In the genomic region with DNA sequence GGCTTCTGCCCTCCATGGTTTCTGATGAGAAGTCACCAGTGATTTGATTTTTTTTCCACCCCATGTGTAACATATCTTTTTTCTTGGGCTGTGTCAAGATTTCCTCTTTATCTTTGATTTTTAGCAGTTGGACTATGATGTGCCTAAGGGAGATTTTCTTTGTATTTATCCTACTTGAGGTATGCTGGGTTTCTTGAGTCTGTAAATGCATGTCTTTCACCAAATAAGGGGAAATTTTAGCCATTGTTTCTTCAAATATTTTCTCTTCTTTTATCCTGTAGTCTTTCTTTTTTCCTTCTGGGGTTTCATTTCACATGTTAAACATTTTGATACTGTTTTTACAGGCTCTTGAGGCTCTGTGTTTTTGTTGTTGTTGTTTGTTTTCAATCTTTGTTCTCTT, we compare ENCODE assay signal across 16 cellular contexts. TPM values are rescaled to one million over a fixed set of nuclear protein-coding genes. Genes with fewer than 3 reads are reported as not detected.
A peak's percentile ranks its signal among the peaks of the same experiment; 100 is the strongest.
DNase-seq lines count a peak whose midpoint lies in the region; ATAC-seq and TF ChIP-seq lines count a peak whose summit lies in the region.
"Had no signal": no experiment of that assay in that cellular context is flagged by ENCODE, and none has a peak within 500 bp of the region (broad histone marks: within the 10 kb centered on the region; RNA-seq: fewer than 3 reads in every experiment).

No MANE protein-coding gene starts in this region.

- TF ChIP-seq CTCF in CD14-positive monocyte (IDR thresholded peaks at IDR 0.05), result no peak
- TF ChIP-seq CTCF in HEK293 (tag by site-specific recombination; IDR thresholded peaks at IDR 0.05), result no peak
- no peak for TF ChIP-seq CTCF in neutrophil (IDR thresholded peaks at IDR 0.05)

- H3K27ac ChIP-seq in HEK293 (ENCODE audit: extremely low read depth, low read depth, low read length), result no peak overlapping the region
- peak overlapping the region; percentile 93 for H3K27ac ChIP-seq in neutrophil
- H3K27ac ChIP-seq: BLaER1 had no signal

- intact Hi-C loops in CD14-positive monocyte (cut with micrococcal nuclease), result no loop called here

- no peaks in the 10 kb centered on the region for H3K36me3 ChIP-seq in HEK293 (ENCODE audit: control insufficient read depth in 2 of 2, insufficient read depth in 1 of 2, low read length in 2 of 2)
- no peaks in the 10 kb centered on the region for H3K36me3 ChIP-seq in neutrophil
- H3K36me3 ChIP-seq: BE2C, BLaER1 had no signal

- POLR2A ChIA-PET in HEK293 (lab: Yijun Ruan, JAX), result no interaction called here

- H3K4me1 ChIP-seq in HEK293 (ENCODE audit: control insufficient read depth, insufficient read depth, low read length) (no peaks in the 10 kb centered on the region), neutrophil (ENCODE audit: control insufficient read depth in 1 of 2, insufficient read depth in 1 of 2, low read depth in 1 of 2, low read length in 1 of 2) (peaks cover 74 to 76% of the 10 kb centered on the region in 2 experiments)
- H3K4me1 ChIP-seq: BE2C, BLaER1 had no signal

- H3K27me3 Mint-ChIP-seq in CD14-positive monocyte (ENCODE audit: low read depth in 3 of 3), result no peaks in the 10 kb centered on the region
- H3K27me3 Mint-ChIP-seq: CD4-positive, alpha-beta T cell had no signal

- H3K27ac Mint-ChIP-seq in CD14-positive monocyte, result peak overlapping the region in 5 of 7 donors; percentile 59 to 95 (median 72)
- H3K27ac Mint-ChIP-seq: CD4-positive, alpha-beta T cell; CD8-positive, alpha-beta T cell had no signal

- H3K9me3 Mint-ChIP-seq in CD14-positive monocyte, result peaks cover 0 to 9% (median 3%) of the 10 kb centered on the region in 7 donors
- H3K9me3 Mint-ChIP-seq: CD4-positive, alpha-beta T cell had no signal

- H3K4me1 Mint-ChIP-seq in CD14-positive monocyte, result peaks cover 66% of the 10 kb centered on the region

- no peaks in the 10 kb centered on the region for H3K27me3 ChIP-seq in neutrophil
- H3K27me3 ChIP-seq: BE2C, BLaER1 had no signal

- DNase-seq in CD14-positive monocyte (ENCODE audit: low spot score), result no peak
- no peak for DNase-seq in AML-193 (lab: John Stamatoyannopoulos, UW)
- DNase-seq: 8988T; ACHN; BE2C; C1 segment of cervical spinal cord; Caco-2; Calu3; CD4-positive, alpha-beta T cell; CD8-positive, alpha-beta T cell; DMS79 treated with DMSO at 0.1 percent for 48 hours; GF-D8 had no signal

- H3K9me3 ChIP-seq in HEK293 (ENCODE audit: control insufficient read depth, insufficient read depth, low read depth, low read length) (no peaks in the 10 kb centered on the region), neutrophil (no peaks in the 10 kb centered on the region)
- H3K9me3 ChIP-seq: BE2C had no signal

- CTCF ChIA-PET in HEK293 (lab: Yijun Ruan, JAX), result interaction anchor here (0.7 kb wide), 2 partner anchors 16 to 710 kb away, joined by 3 to 9 read pairs; no protein-coding TSS in a partner anchor

- H3K4me3 Mint-ChIP-seq in CD14-positive monocyte, result no peak overlapping the region
- H3K4me3 Mint-ChIP-seq: CD4-positive, alpha-beta T cell; CD8-positive, alpha-beta T cell had no signal

- ATAC-seq in GM21723 (IDR thresholded peaks at IDR 0.05; ENCODE audit: unreplicated experiment), result no peak
- ATAC-seq: CD8-positive, alpha-beta T cell had no signal

- H3K4me3 ChIP-seq in HEK293 (ENCODE audit: low read depth, low read length) (no peak overlapping the region), neutrophil (ENCODE audit: low read depth in 1 of 2, low read length in 1 of 2) (peak overlapping the region in 1 of 2 experiments; percentile 53)
- H3K4me3 ChIP-seq: BLaER1 had no signal

- peaks cover 0 to 5% of the 10 kb centered on the region in 2 donors for H3K36me3 Mint-ChIP-seq in CD14-positive monocyte
- H3K36me3 Mint-ChIP-seq: CD8-positive, alpha-beta T cell had no signal

TF ChIP-seq in HEK293, 187 proteins besides CTCF, POLR2A, EP300 and RAD21:
- TF ChIP-seq ZNF501 (tag by site-specific recombination; IDR thresholded peaks at IDR 0.05), result no peak
- no peak for TF ChIP-seq ZNF138 (tag by site-specific recombination; IDR thresholded peaks at IDR 0.05; ENCODE audit: borderline replicate concordance)
- TF ChIP-seq ZNF174 (tag by site-specific recombination; IDR thresholded peaks at IDR 0.05), result no peak
- peak; percentile 91 for TF ChIP-seq ZNF558 (tag by site-specific recombination; IDR thresholded peaks at IDR 0.05)
- TF ChIP-seq ZBTB21 (tag by site-specific recombination; IDR thresholded peaks at IDR 0.05), result no peak
- TF ChIP-seq ZNF530 (tag by site-specific recombination; IDR thresholded peaks at IDR 0.05; ENCODE audit: low read depth), result no peak
- TF ChIP-seq ZNF529 (tag by site-specific recombination; IDR thresholded peaks at IDR 0.05; ENCODE audit: insufficient replicate concordance), result no peak
- no peak for TF ChIP-seq ZNF555 (tag by site-specific recombination; conservative IDR thresholded peaks at IDR 0.05)

RNA-seq across cellular contexts. Expression of a gene that starts 33.7 kb away (rescaled TPM):
- polyA plus RNA-seq in CD14-positive monocyte, result 10 to 100 TPM; 20.2 to 23.9 TPM
